Comparison of ENCODE assay signal across 8 cellular contexts in genomic region chr3:194269610-194270145, GRCh38.
DNase-seq lines count a peak whose midpoint lies in the region; ATAC-seq, FAIRE-seq and TF ChIP-seq lines count a peak whose summit lies in the region.

No MANE protein-coding gene starts in this region.

- peaks cover 0 to 4% of the 10 kb centered on the region in 2 donors for H3K27me3 Mint-ChIP-seq in natural killer cell (ENCODE audit: low read depth in 2 of 2)

- peaks cover 36% of the 10 kb centered on the region in 2 donors for H3K4me1 Mint-ChIP-seq in natural killer cell

- in situ Hi-C loops in ACHN (cut with HindIII; ENCODE audit: low pct_ligation_motif_present, low pct_unique_long_range_greater_than_20kb, low sequenced_read_pairs) = no loop called here

- no peak for FAIRE-seq in GM12891 (lab: Jason Lieb, UNC)

- no peaks in the 10 kb centered on the region for H3K9me3 Mint-ChIP-seq in natural killer cell

- no peak for TF ChIP-seq POLR2A in GM12891 (IDR thresholded peaks at IDR 0.05; ENCODE audit: low read depth, low read length)

- DNase-seq in ACHN (peak; percentile 46), M059J (ENCODE audit: low read depth) (peak; percentile 65), fibroblast of pulmonary artery (ENCODE audit: low read depth) (peak; percentile 96), natural killer cell (no peak), GM12891 (ENCODE audit: insufficient read length, low spot score) (no peak)
- DNase-seq in activated CD8-positive, alpha-beta memory T cell treated with anti-CD3 and anti-CD28 coated beads for 24 hours = no peak
- DNase-seq in activated CD4-positive, alpha-beta T cell treated with anti-CD3 and anti-CD28 coated beads, Interleukin-2, amount 50 U/mL, for 1 hour = no peak

- H3K27ac Mint-ChIP-seq in natural killer cell = peak overlapping the region in 1 of 2 donors; percentile 72

- peak overlapping the region; percentile 63 for H3K4me3 Mint-ChIP-seq in natural killer cell

- H3K4me3 ChIP-seq in fibroblast of pulmonary artery (replicated peaks; ENCODE audit: low read depth, low read length) = no peak overlapping the region

- intact Hi-C loops in natural killer cell (cut with micrococcal nuclease) = no loop called here

- TF ChIP-seq CTCF in fibroblast of pulmonary artery (IDR thresholded peaks at IDR 0.05; ENCODE audit: low read length, missing control alignments) (peak; percentile 67), natural killer cell (IDR thresholded peaks at IDR 0.05) (no peak)

- H3K36me3 Mint-ChIP-seq in natural killer cell = no peaks in the 10 kb centered on the region

- ATAC-seq in natural killer cell (peak; percentile 38 to 65 (median 58)), GM18868 (IDR thresholded peaks at IDR 0.05; ENCODE audit: unreplicated experiment) (no peak)

TF ChIP-seq in GM12891, 5 proteins besides CTCF, POLR2A, EP300 and RAD21:
- no peak for TF ChIP-seq PAX5 (IDR thresholded peaks at IDR 0.05; ENCODE audit: insufficient read depth, low read length, severe bottlenecking)
- TF ChIP-seq POLR2AphosphoS5 (IDR thresholded peaks at IDR 0.05; ENCODE audit: low read depth, low read length) = no peak
- TF ChIP-seq POU2F2 (IDR thresholded peaks at IDR 0.05; ENCODE audit: low read depth, low read length) = no peak
- TF ChIP-seq TAF1 (IDR thresholded peaks at IDR 0.05; ENCODE audit: low read depth, low read length) = no peak
- TF ChIP-seq SPI1 (IDR thresholded peaks at IDR 0.05; ENCODE audit: low read depth, low read length) = no peak

Comparison
In these comparisons a context has a peak if more than half of its experiments do, and no peak if none do; other contexts are left out.
1. DNase-seq: peak in ACHN (single experiment), M059J (single experiment) and fibroblast of pulmonary artery (single experiment); none in natural killer cell (single experiment), GM12891 (single experiment), activated CD8-positive, alpha-beta memory T cell treated with anti-CD3 and anti-CD28 coated beads for 24 hours (single experiment) and activated CD4-positive, alpha-beta T cell treated with anti-CD3 and anti-CD28 coated beads, Interleukin-2, amount 50 U/mL, for 1 hour (single experiment).